In the genomic region with DNA sequence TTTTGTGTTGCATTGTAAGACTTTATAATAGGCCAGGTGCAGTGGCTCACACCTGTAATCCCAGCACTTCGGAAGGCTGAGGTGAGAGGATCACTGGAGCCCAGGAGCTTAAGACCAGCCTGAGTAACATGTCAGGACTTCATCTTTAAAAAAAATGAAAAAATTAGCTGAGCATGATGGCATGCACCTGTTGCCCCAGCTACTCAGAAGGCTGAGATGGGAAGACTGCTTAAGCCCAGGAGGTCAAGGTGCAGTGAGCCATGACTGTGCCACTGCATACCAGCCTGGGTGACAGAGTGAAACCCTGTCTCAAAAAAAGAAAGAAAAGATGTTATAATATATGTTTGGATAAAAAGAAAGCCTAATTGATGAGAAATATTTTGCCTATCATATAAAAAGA, we compare ENCODE assay signal across 3 cellular contexts.
"Had no signal": no experiment of that assay in that cellular context is flagged by ENCODE, and none has a peak within 500 bp of the region (broad histone marks: within the 10 kb centered on the region; RNA-seq: fewer than 3 reads in every experiment).

No MANE protein-coding gene starts in this region.

- H3K4me3 ChIP-seq: GM12878 had no signal

- DNase-seq: GDM1, GF-D8 had no signal

- ATAC-seq: GM12878 had no signal
